10 cellular contexts compared by ENCODE assay signal in genomic region chr15:57323806-57324589, GRCh38. TPM values are rescaled to one million over a fixed set of nuclear protein-coding genes. Genes with fewer than 3 reads are reported as not detected.
DNase-seq lines count a peak whose midpoint lies in the region; ATAC-seq and TF ChIP-seq lines count a peak whose summit lies in the region.
"Had no signal": no experiment of that assay in that cellular context is flagged by ENCODE, and none has a peak within 500 bp of the region (broad histone marks: within the 10 kb centered on the region; RNA-seq: fewer than 3 reads in every experiment).

No MANE protein-coding gene starts in this region.

- H3K27me3 ChIP-seq in brain microvascular endothelial cell (replicated peaks), result no peaks in the 10 kb centered on the region
- H3K27me3 ChIP-seq in gastrocnemius medialis, result peaks cover 0 to 4% (median 3%) of the 10 kb centered on the region in 3 donors
- H3K27me3 ChIP-seq: ovary had no signal

- intact Hi-C loops in gastrocnemius medialis (cut with DNase I; ENCODE audit: low total_unique reads), result no loop called here

- H3K36me3 Mint-ChIP-seq in activated CD4-positive, alpha-beta T cell treated with anti-CD3 and anti-CD28 coated beads, Interleukin-2, amount 10 ng/mL, durations not matched to agents 7 days and 5 days (ENCODE audit: low read depth), result no peaks in the 10 kb centered on the region
- H3K36me3 Mint-ChIP-seq in nephron (ENCODE audit: low read depth), result no peaks in the 10 kb centered on the region

- POLR2A ChIA-PET in activated CD4-positive, alpha-beta T cell treated with anti-CD3 and anti-CD28 coated beads, Interleukin-2, amount 10 ng/mL, durations not matched to agents 7 days and 5 days (lab: Charles Lee), result no interaction called here

- no peaks in the 10 kb centered on the region for H3K27me3 Mint-ChIP-seq in activated CD4-positive, alpha-beta T cell treated with anti-CD3 and anti-CD28 coated beads, Interleukin-2, amount 10 ng/mL, durations not matched to agents 7 days and 5 days
- H3K27me3 Mint-ChIP-seq in nephron (ENCODE audit: low read depth), result peaks cover 8% of the 10 kb centered on the region

- no peak overlapping the region for H3K4me3 ChIP-seq in brain microvascular endothelial cell (ENCODE audit: low read depth, low read length)
- H3K4me3 ChIP-seq in gastrocnemius medialis, result no peak overlapping the region
- H3K4me3 ChIP-seq: ovary had no signal

- CTCF ChIA-PET in activated CD4-positive, alpha-beta T cell treated with anti-CD3 and anti-CD28 coated beads, Interleukin-2, amount 10 ng/mL, durations not matched to agents 7 days and 5 days (lab: Charles Lee), result interaction anchor here (0.7 to 1.2 kb wide), 2 partner anchors 18 to 1072 kb away, joined by 3 to 5 read pairs; no protein-coding TSS in a partner anchor

- TF ChIP-seq CTCF in brain microvascular endothelial cell (IDR thresholded peaks at IDR 0.05; ENCODE audit: low read depth, low read length, missing control alignments) (no peak), nephron (IDR thresholded peaks at IDR 0.05; ENCODE audit: unreplicated experiment in 3 of 3) (no peak), gastrocnemius medialis (IDR thresholded peaks at IDR 0.05 in 4 of 5, conservative IDR thresholded peaks at IDR 0.05 in 1 of 5) (no peak)

- H3K27ac ChIP-seq in brain microvascular endothelial cell, result no peak overlapping the region
- H3K27ac ChIP-seq in gastrocnemius medialis, result no peak overlapping the region
- H3K27ac ChIP-seq: ovary had no signal

- H3K4me1 ChIP-seq in gastrocnemius medialis, result no peaks in the 10 kb centered on the region

- H3K9me3 Mint-ChIP-seq in activated CD4-positive, alpha-beta T cell treated with anti-CD3 and anti-CD28 coated beads, Interleukin-2, amount 10 ng/mL, durations not matched to agents 7 days and 5 days, result no peaks in the 10 kb centered on the region
- peaks cover 6% of the 10 kb centered on the region for H3K9me3 Mint-ChIP-seq in nephron

- no peak overlapping the region for H3K27ac Mint-ChIP-seq in activated CD4-positive, alpha-beta T cell treated with anti-CD3 and anti-CD28 coated beads, Interleukin-2, amount 10 ng/mL, durations not matched to agents 7 days and 5 days
- H3K27ac Mint-ChIP-seq in nephron, result peak overlapping the region in 2 of 3 experiments; percentile 20 to 43

- H3K4me3 Mint-ChIP-seq in activated CD4-positive, alpha-beta T cell treated with anti-CD3 and anti-CD28 coated beads, Interleukin-2, amount 10 ng/mL, durations not matched to agents 7 days and 5 days, result no peak overlapping the region
- no peak overlapping the region for H3K4me3 Mint-ChIP-seq in nephron

- peak; percentile 9 for DNase-seq in activated CD4-positive, alpha-beta T cell treated with anti-CD3 and anti-CD28 coated beads, Interleukin-2, amount 10 ng/mL, durations not matched to agents 7 days and 5 days
- DNase-seq in activated CD4-positive, alpha-beta T cell treated with anti-CD3 and anti-CD28 coated beads for 4 hours, result no peak
- DNase-seq in NCI-H345 treated with DMSO at 0.1 percent for 48 hours (lab: John Stamatoyannopoulos, UW; ENCODE audit: unreplicated experiment), result peak; percentile 29
- peak; percentile 46 for DNase-seq in brain microvascular endothelial cell
- DNase-seq in gastrocnemius medialis, result no peak

- no peak for ATAC-seq in GM18858 (IDR thresholded peaks at IDR 0.05; ENCODE audit: unreplicated experiment)
- ATAC-seq in gastrocnemius medialis, result no peak
- no peak for ATAC-seq in GM21619 (IDR thresholded peaks at IDR 0.05; ENCODE audit: unreplicated experiment)

- no peaks in the 10 kb centered on the region for H3K36me3 ChIP-seq in brain microvascular endothelial cell (replicated peaks)
- no peaks in the 10 kb centered on the region for H3K36me3 ChIP-seq in gastrocnemius medialis
- H3K36me3 ChIP-seq: ovary had no signal

- in situ Hi-C loops in brain microvascular endothelial cell (cut with HindIII; ENCODE audit: low pct_ligation_motif_present, low sequenced_read_pairs), result no loop called here
- in situ Hi-C loops in gastrocnemius medialis (cut with MboI; ENCODE audit: low sequenced_read_pairs in 4 of 4), result loop anchor here in 2 of 4 donors (25.0 kb wide), 2 partner anchors 412 to 837 kb away; partner anchors contain the start of gene TCF12 (in 1 of the 2)

- peaks cover 7% of the 10 kb centered on the region for H3K4me1 Mint-ChIP-seq in activated CD4-positive, alpha-beta T cell treated with anti-CD3 and anti-CD28 coated beads, Interleukin-2, amount 10 ng/mL, durations not matched to agents 7 days and 5 days
- H3K4me1 Mint-ChIP-seq in nephron, result peaks cover 56% of the 10 kb centered on the region

- H3K9me3 ChIP-seq in gastrocnemius medialis, result no peaks in the 10 kb centered on the region
- H3K9me3 ChIP-seq: ovary had no signal

- TF ChIP-seq POLR2A in gastrocnemius medialis (IDR thresholded peaks at IDR 0.05), result no peak

RNA-seq across cellular contexts. Expression of gene CGNL1, which starts 52.3 kb away (rescaled TPM):
- total RNA-seq in activated CD4-positive, alpha-beta T cell treated with anti-CD3 and anti-CD28 coated beads, Interleukin-2, amount 10 ng/mL, durations not matched to agents 7 days and 5 days, result not detected
- total RNA-seq in gastrocnemius medialis, result under 1 TPM; 0.15 to 0.85 (median 0.49) TPM
- total RNA-seq: activated CD8-positive, alpha-beta memory T cell treated with anti-CD3 and anti-CD28 coated beads for 36 hours had no signal

Comparison
In these comparisons a context has a peak if more than half of its experiments do, and no peak if none do; other contexts are left out.
1. DNase-seq: peak in activated CD4-positive, alpha-beta T cell treated with anti-CD3 and anti-CD28 coated beads, Interleukin-2, amount 10 ng/mL, durations not matched to agents 7 days and 5 days (single experiment), NCI-H345 treated with DMSO at 0.1 percent for 48 hours (single experiment) and brain microvascular endothelial cell (single experiment); none in activated CD4-positive, alpha-beta T cell treated with anti-CD3 and anti-CD28 coated beads for 4 hours (0 of 2) and gastrocnemius medialis (0 of 2).